ENCODE assay signal across 1 cellular context in genomic region chr4:147717878-147718277, GRCh38.
TF ChIP-seq lines count a peak whose summit lies in the region.

No MANE protein-coding gene starts in this region.

TF ChIP-seq in K562, 482 proteins besides CTCF, POLR2A, EP300 and RAD21 (continued from another document):
- TF ChIP-seq SFPQ (IDR thresholded peaks at IDR 0.05; ENCODE audit: low read depth, low read length) (no peak), ZNF586 (CRISPR knock-in tag; conservative IDR thresholded peaks at IDR 0.05) (no peak), SMAD3 (CRISPR knock-in tag; conservative IDR thresholded peaks at IDR 0.05) (no peak), OTX1 (CRISPR knock-in tag; IDR thresholded peaks at IDR 0.05) (no peak), E2F6 (IDR thresholded peaks at IDR 0.05; ENCODE audit: borderline replicate concordance in 1 of 2, extremely low read depth in 1 of 2, insufficient read depth in 1 of 2, insufficient read length in 1 of 2, low read depth in 1 of 2, low read length in 1 of 2, poor library complexity in 1 of 2, severe bottlenecking in 1 of 2) (no peak), ZNF311 (CRISPR knock-in tag; IDR thresholded peaks at IDR 0.05) (no peak), KLF13 (tag; IDR thresholded peaks at IDR 0.05; ENCODE audit: borderline replicate concordance, low read depth) (no peak)
